8 cellular contexts compared by ENCODE assay signal in the genomic region with DNA sequence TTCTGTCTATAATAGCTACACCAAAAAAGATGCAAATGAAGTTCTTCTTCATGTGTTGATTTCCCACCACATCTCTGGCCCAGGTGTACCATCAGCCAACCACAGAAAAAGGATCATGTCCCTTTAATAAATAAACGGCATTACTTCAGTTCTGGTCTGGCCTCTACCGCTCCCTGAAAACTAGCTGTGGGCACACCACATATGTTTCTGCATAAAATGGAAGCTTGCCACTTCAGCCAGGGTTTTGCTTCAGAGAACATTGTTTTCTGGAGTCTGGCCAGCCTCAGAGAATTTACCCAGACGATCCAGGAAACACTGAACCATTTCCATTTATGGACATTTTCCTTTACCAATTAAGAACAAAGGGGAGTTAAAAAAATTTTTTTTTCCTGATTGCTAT. TPM values are rescaled to one million over a fixed set of nuclear protein-coding genes. Genes with fewer than 3 reads are reported as not detected.
DNase-seq lines count a peak whose midpoint lies in the region; ATAC-seq and TF ChIP-seq lines count a peak whose summit lies in the region.

No MANE protein-coding gene starts in this region.

- ATAC-seq in GM19395 (IDR thresholded peaks at IDR 0.05; ENCODE audit: unreplicated experiment) (no peak), WTC11 (no peak)
- no peak for ATAC-seq in activated CD8-positive, alpha-beta T cell treated with anti-CD3 and anti-CD28 coated beads, Interleukin-2, amount 10 ng/mL, durations not matched to agents 7 days and 5 days

- TF ChIP-seq POLR2A in prostate gland (IDR thresholded peaks at IDR 0.05): no peak

- DNase-seq in GM03348 (ENCODE audit: low spot score): peak; percentile 81
- DNase-seq in NCI-H2171 treated with DMSO at 0.1 percent for 48 hours (lab: John Stamatoyannopoulos, UW): peak; percentile 68
- DNase-seq in epithelial cell of prostate (ENCODE audit: low read depth, low spot score): no peak
- peak; percentile 74 for DNase-seq in prostate gland (ENCODE audit: low spot score)
- no peak for DNase-seq in WTC11 (ENCODE audit: low spot score)
- no peak for DNase-seq in NK-92 (lab: John Stamatoyannopoulos, UW; ENCODE audit: unreplicated experiment)
- DNase-seq in activated CD8-positive, alpha-beta T cell treated with anti-CD3 and anti-CD28 coated beads, Interleukin-2, amount 10 ng/mL, durations not matched to agents 7 days and 5 days: no peak

- H3K4me1 Mint-ChIP-seq in WTC11: peaks cover 18% of the 10 kb centered on the region
- H3K4me1 Mint-ChIP-seq in activated CD8-positive, alpha-beta T cell treated with anti-CD3 and anti-CD28 coated beads, Interleukin-2, amount 10 ng/mL, durations not matched to agents 7 days and 5 days (ENCODE audit: low read depth): peaks cover 6% of the 10 kb centered on the region

- H3K27me3 Mint-ChIP-seq in WTC11 (ENCODE audit: low read depth): no peaks in the 10 kb centered on the region
- peaks cover 3% of the 10 kb centered on the region for H3K27me3 Mint-ChIP-seq in activated CD8-positive, alpha-beta T cell treated with anti-CD3 and anti-CD28 coated beads, Interleukin-2, amount 10 ng/mL, durations not matched to agents 7 days and 5 days (ENCODE audit: low read depth)

- no peaks in the 10 kb centered on the region for H3K9me3 ChIP-seq in prostate gland

- no peaks in the 10 kb centered on the region for H3K4me1 ChIP-seq in prostate gland (replicated peaks)

- no peak overlapping the region for H3K4me3 ChIP-seq in prostate gland

- H3K9me3 Mint-ChIP-seq in WTC11: no peaks in the 10 kb centered on the region
- no peaks in the 10 kb centered on the region for H3K9me3 Mint-ChIP-seq in activated CD8-positive, alpha-beta T cell treated with anti-CD3 and anti-CD28 coated beads, Interleukin-2, amount 10 ng/mL, durations not matched to agents 7 days and 5 days (ENCODE audit: insufficient read depth)

- CTCF ChIA-PET in WTC11 (lab: Charles Lee): no interaction called here
- CTCF ChIA-PET in activated CD8-positive, alpha-beta T cell treated with anti-CD3 and anti-CD28 coated beads, Interleukin-2, amount 10 ng/mL, durations not matched to agents 7 days and 5 days (lab: Charles Lee): no interaction called here

- no peaks in the 10 kb centered on the region for H3K27me3 ChIP-seq in prostate gland (replicated peaks; ENCODE audit: insufficient read depth)

- intact Hi-C loops in prostate gland (cut with DNase I): no loop called here

- H3K36me3 Mint-ChIP-seq in WTC11: no peaks in the 10 kb centered on the region
- no peaks in the 10 kb centered on the region for H3K36me3 Mint-ChIP-seq in activated CD8-positive, alpha-beta T cell treated with anti-CD3 and anti-CD28 coated beads, Interleukin-2, amount 10 ng/mL, durations not matched to agents 7 days and 5 days (ENCODE audit: low read depth)

- H3K27ac Mint-ChIP-seq in WTC11: no peak overlapping the region
- no peak overlapping the region for H3K27ac Mint-ChIP-seq in activated CD8-positive, alpha-beta T cell treated with anti-CD3 and anti-CD28 coated beads, Interleukin-2, amount 10 ng/mL, durations not matched to agents 7 days and 5 days

- no peaks in the 10 kb centered on the region for H3K36me3 ChIP-seq in prostate gland

- POLR2A ChIA-PET in WTC11 (lab: Charles Lee): no interaction called here
- POLR2A ChIA-PET in activated CD8-positive, alpha-beta T cell treated with anti-CD3 and anti-CD28 coated beads, Interleukin-2, amount 10 ng/mL, durations not matched to agents 7 days and 5 days (lab: Charles Lee): no interaction called here

- WGBS in prostate gland: 2% methylated on average over 3 of the region's 3 CpGs

- TF ChIP-seq CTCF in prostate gland (IDR thresholded peaks at IDR 0.05) (no peak), WTC11 (IDR thresholded peaks at IDR 0.05) (no peak)

- no peak overlapping the region for H3K4me3 Mint-ChIP-seq in WTC11
- H3K4me3 Mint-ChIP-seq in activated CD8-positive, alpha-beta T cell treated with anti-CD3 and anti-CD28 coated beads, Interleukin-2, amount 10 ng/mL, durations not matched to agents 7 days and 5 days: no peak overlapping the region

- H3K27ac ChIP-seq in epithelial cell of prostate (peak overlapping the region; percentile 81), prostate gland (peak overlapping the region in 1 of 2 donors; percentile 52)

TF ChIP-seq in WTC11, 78 proteins besides CTCF, POLR2A, EP300 and RAD21:
- TF ChIP-seq, protein P1, sequence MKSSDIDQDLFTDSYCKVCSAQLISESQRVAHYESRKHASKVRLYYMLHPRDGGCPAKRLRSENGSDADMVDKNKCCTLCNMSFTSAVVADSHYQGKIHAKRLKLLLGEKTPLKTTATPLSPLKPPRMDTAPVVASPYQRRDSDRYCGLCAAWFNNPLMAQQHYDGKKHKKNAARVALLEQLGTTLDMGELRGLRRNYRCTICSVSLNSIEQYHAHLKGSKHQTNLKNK (CRISPR knock-in tag; IDR thresholded peaks at IDR 0.05): no peak
- TF ChIP-seq IRF2 (CRISPR knock-in tag; IDR thresholded peaks at IDR 0.05; ENCODE audit: borderline replicate concordance, low read depth) (no peak), ZNF232 (CRISPR knock-in tag; IDR thresholded peaks at IDR 0.05) (no peak), ETV6 (CRISPR knock-in tag; IDR thresholded peaks at IDR 0.05) (no peak), MLX (CRISPR knock-in tag; IDR thresholded peaks at IDR 0.05) (no peak), CDX4 (CRISPR knock-in tag; IDR thresholded peaks at IDR 0.05; ENCODE audit: borderline replicate concordance) (no peak)
- TF ChIP-seq, protein P2, sequence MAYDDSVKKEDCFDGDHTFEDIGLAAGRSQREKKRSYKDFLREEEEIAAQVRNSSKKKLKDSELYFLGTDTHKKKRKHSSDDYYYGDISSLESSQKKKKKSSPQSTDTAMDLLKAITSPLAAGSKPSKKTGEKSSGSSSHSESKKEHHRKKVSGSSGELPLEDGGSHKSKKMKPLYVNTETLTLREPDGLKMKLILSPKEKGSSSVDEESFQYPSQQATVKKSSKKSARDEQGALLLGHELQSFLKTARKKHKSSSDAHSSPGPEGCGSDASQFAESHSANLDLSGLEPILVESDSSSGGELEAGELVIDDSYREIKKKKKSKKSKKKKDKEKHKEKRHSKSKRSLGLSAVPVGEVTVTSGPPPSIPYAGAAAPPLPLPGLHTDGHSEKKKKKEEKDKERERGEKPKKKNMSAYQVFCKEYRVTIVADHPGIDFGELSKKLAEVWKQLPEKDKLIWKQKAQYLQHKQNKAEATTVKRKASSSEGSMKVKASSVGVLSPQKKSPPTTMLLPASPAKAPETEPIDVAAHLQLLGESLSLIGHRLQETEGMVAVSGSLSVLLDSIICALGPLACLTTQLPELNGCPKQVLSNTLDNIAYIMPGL (CRISPR knock-in tag; IDR thresholded peaks at IDR 0.05): no peak

RNA-seq across cellular contexts. Expression of gene LAMC2, which starts 5.9 kb away (rescaled TPM):
- 10 to 100 TPM in 1 of 2 donors, 1 to 10 TPM in 1; 9.3 to 11.6 TPM for total RNA-seq in prostate gland
- total RNA-seq in WTC11 (2021): 6.5 to 7.9 TPM (median 6.5 TPM) in 3 replicates
- not detected for total RNA-seq in activated CD8-positive, alpha-beta T cell treated with anti-CD3 and anti-CD28 coated beads, Interleukin-2, amount 10 ng/mL, durations not matched to agents 7 days and 5 days

Comparison
In these comparisons a context has a peak if more than half of its experiments do, and no peak if none do; other contexts are left out.
1. DNase-seq: peak in GM03348 (single experiment), NCI-H2171 treated with DMSO at 0.1 percent for 48 hours (single experiment) and prostate gland (single experiment); none in epithelial cell of prostate (single experiment), WTC11 (single experiment), NK-92 (single experiment) and activated CD8-positive, alpha-beta T cell treated with anti-CD3 and anti-CD28 coated beads, Interleukin-2, amount 10 ng/mL, durations not matched to agents 7 days and 5 days (single experiment).